Comparison of ENCODE assay signal across 18 cellular contexts in the genomic region with DNA sequence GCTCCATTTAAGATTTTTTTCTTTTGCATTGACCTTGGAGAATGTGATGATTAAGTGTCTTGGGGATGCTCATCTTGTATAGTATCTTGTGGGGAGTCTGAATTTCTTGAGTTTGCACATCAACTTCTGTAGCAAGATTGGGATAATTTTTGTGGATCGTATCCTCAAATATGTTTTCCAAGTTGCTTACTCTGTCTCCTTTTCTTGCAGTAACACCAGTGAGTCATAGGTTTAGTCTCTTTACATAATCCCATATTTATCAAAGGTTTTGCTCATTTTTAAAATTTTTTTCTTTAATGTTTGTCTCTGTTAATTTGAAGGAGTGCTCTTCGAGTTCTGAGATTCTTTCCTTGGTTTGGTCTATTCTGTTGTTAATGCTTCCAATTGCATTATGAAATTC. TPM values are rescaled to one million over a fixed set of nuclear protein-coding genes. Genes with fewer than 3 reads are reported as not detected.
"Had no signal": no experiment of that assay in that cellular context is flagged by ENCODE, and none has a peak within 500 bp of the region (broad histone marks: within the 10 kb centered on the region; RNA-seq: fewer than 3 reads in every experiment).

No MANE protein-coding gene starts in this region.

- H3K4me3 Mint-ChIP-seq: central memory CD8-positive, alpha-beta T cell; naive thymus-derived CD4-positive, alpha-beta T cell; nephron progenitor cell had no signal

- H3K4me1 Mint-ChIP-seq: central memory CD8-positive, alpha-beta T cell; naive thymus-derived CD4-positive, alpha-beta T cell had no signal

- H3K27ac ChIP-seq: foreskin keratinocyte, hepatocyte, psoas muscle, thoracic aorta, transverse colon had no signal

- H3K4me1 ChIP-seq: foreskin keratinocyte, psoas muscle had no signal

- H3K79me2 ChIP-seq: hepatocyte had no signal

- H3K4me2 ChIP-seq: hepatocyte had no signal

- H3K4me3 ChIP-seq: hepatocyte, psoas muscle, thoracic aorta, transverse colon had no signal

- H3K27me3 ChIP-seq: foreskin keratinocyte, hepatocyte, transverse colon had no signal

- H3K9me3 Mint-ChIP-seq: central memory CD8-positive, alpha-beta T cell had no signal

- DNase-seq: cortex of kidney; effector memory CD4-positive, alpha-beta T cell; foreskin keratinocyte; head of caudate nucleus; kidney glomerular epithelial cell; naive thymus-derived CD4-positive, alpha-beta T cell; nephron progenitor cell; psoas muscle; retina; stimulated activated CD4-positive, alpha-beta T cell treated with anti-CD3 and anti-CD28 coated beads, Interleukin-2, amount 100 ng/mL, for 24 hours; stimulated activated CD4-positive, alpha-beta T cell treated with anti-CD3 and anti-CD28 coated beads, Interleukin-4, amount 100 ng/mL, for 4 hours; stimulated activated naive CD4-positive, alpha-beta T cell treated with Interleukin-2 at 50 U/mL for 16 hours; transverse colon had no signal

- H3K27ac Mint-ChIP-seq: naive thymus-derived CD4-positive, alpha-beta T cell had no signal

- ATAC-seq: esophagus mucosa; foreskin keratinocyte; naive thymus-derived CD4-positive, alpha-beta T cell; psoas muscle; sciatic nerve had no signal

- H2AFZ ChIP-seq: hepatocyte had no signal

RNA-seq across cellular contexts. Expression of a gene that starts 41.7 kb away (rescaled TPM):
- total RNA-seq: foreskin keratinocyte; naive thymus-derived CD4-positive, alpha-beta T cell had no signal
- polyA plus RNA-seq: foreskin keratinocyte; naive thymus-derived CD4-positive, alpha-beta T cell had no signal
